ENCODE assay signal across 8 cellular contexts in the genomic region with DNA sequence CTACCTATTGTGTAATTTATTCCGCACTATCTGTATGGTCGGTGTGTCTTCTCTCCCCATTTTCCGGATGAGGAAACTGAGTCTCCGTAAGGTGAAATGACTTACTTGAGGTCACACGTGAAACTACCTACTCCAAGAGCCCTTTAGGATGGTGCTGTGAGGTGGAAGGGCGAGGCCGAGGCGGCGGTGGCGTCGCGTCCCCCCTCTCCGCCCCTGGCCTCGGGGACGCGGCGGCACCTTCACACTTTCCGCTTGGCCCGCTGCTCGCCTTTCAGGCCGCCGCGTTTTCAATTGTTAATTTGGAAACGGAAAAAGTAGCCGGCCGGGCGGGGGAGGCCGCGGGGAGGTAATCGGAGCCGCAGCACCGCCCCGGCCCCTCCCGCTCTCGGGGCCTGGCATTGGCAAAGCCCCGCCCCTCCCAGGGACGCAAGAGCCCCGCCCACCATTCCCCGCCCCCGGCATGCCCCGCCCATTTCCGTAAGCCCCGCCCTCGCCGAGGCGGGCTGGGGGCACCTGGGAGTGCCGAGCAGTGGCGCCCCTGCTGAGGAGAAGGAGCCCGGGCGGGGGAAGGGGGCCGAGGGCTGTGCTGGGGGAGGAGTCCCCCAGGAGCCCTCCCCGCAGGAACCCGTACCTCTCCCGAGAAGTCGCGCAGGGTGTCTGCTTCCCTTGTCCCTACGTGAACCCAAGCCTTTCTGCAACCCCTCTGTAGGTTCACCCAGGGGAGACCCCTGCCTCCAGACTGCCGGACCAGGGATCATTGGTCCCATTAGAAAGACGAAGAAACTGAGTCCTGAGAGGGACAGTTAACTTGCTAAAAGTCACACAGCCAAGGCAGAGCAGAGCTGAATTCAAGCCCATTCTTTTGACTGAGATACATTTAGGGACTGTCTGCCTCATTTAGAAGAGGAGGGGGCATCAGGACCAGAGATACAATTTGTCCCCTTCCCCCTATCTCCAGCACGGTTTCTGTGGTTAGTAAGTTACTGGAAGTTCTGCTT. TPM values are rescaled to one million over a fixed set of nuclear protein-coding genes. Genes with fewer than 3 reads are reported as not detected.
DNase-seq lines count a peak whose midpoint lies in the region; ATAC-seq, FAIRE-seq and TF ChIP-seq lines count a peak whose summit lies in the region.

No MANE protein-coding gene starts in this region.

- H3K36me3 Mint-ChIP-seq in CD14-positive monocyte = no peaks in the 10 kb centered on the region
- H3K36me3 Mint-ChIP-seq in dendritic cell treated with granulocyte-macrophage colony-stimulating factor and Interleukin-4, amounts not matched to agents 40 ng/mL and 50 ng/mL, for 4 days (ENCODE audit: low read depth) = no peaks in the 10 kb centered on the region

- peak overlapping the region; percentile 68 to 82 for H3K4me3 Mint-ChIP-seq in CD14-positive monocyte
- peak overlapping the region; percentile 68 for H3K4me3 Mint-ChIP-seq in dendritic cell treated with granulocyte-macrophage colony-stimulating factor and Interleukin-4, amounts not matched to agents 40 ng/mL and 50 ng/mL, for 4 days

- no peak for TF ChIP-seq POLR2A in lower leg skin (IDR thresholded peaks at IDR 0.05)

- H3K4me3 ChIP-seq in lower leg skin (ENCODE audit: low read depth, poor library complexity, severe bottlenecking) = no peak overlapping the region

- H3K9me3 Mint-ChIP-seq in CD14-positive monocyte = no peaks in the 10 kb centered on the region
- H3K9me3 Mint-ChIP-seq in dendritic cell treated with granulocyte-macrophage colony-stimulating factor and Interleukin-4, amounts not matched to agents 40 ng/mL and 50 ng/mL, for 4 days = no peaks in the 10 kb centered on the region

- H3K27me3 Mint-ChIP-seq in CD14-positive monocyte (ENCODE audit: low read depth in 3 of 3) = peaks cover 6 to 13% (median 13%) of the 10 kb centered on the region in 3 donors
- H3K27me3 Mint-ChIP-seq in dendritic cell treated with granulocyte-macrophage colony-stimulating factor and Interleukin-4, amounts not matched to agents 40 ng/mL and 50 ng/mL, for 4 days = peaks cover 37% of the 10 kb centered on the region

- H3K27ac Mint-ChIP-seq in CD14-positive monocyte = peak overlapping the region in 2 of 7 donors; percentile 57 to 83
- peak overlapping the region; percentile 56 for H3K27ac Mint-ChIP-seq in dendritic cell treated with granulocyte-macrophage colony-stimulating factor and Interleukin-4, amounts not matched to agents 40 ng/mL and 50 ng/mL, for 4 days

- no peak for FAIRE-seq in D721Med (lab: Jason Lieb, UNC)

- intact Hi-C loops in CD14-positive monocyte (cut with micrococcal nuclease) (no loop called here), lower leg skin (cut with DNase I; ENCODE audit: low total_unique reads) (no loop called here)
- intact Hi-C loops in dendritic cell treated with granulocyte-macrophage colony-stimulating factor and Interleukin-4, amounts not matched to agents 40 ng/mL and 50 ng/mL, for 4 days (cut with micrococcal nuclease) = loop anchor here (5.0 kb wide), 1 partner anchor 60 kb away; a partner anchor contains a TSS

- TF ChIP-seq CTCF in CD14-positive monocyte (IDR thresholded peaks at IDR 0.05) (no peak), lower leg skin (IDR thresholded peaks at IDR 0.05) (no peak), D721Med (IDR thresholded peaks at IDR 0.05; ENCODE audit: insufficient read depth, missing control alignments) (no peak)

- no peak for DNase-seq in CD14-positive monocyte (ENCODE audit: low spot score)
- peak; percentile 45 for DNase-seq in NCI-H146 treated with DMSO at 0.1 percent for 48 hours (lab: John Stamatoyannopoulos, UW; ENCODE audit: unreplicated experiment)
- DNase-seq in activated CD4-positive, alpha-beta T cell treated with anti-CD3 and anti-CD28 coated beads for 48 hours = peak; percentile 90
- peak; percentile 67 to 95 for DNase-seq in lower leg skin (ENCODE audit: low spot score in 2 of 2)
- DNase-seq in stimulated activated CD4-positive, alpha-beta T cell treated with anti-CD3 and anti-CD28 coated beads, Interleukin-4, amount 100 ng/mL, for 4 hours = peak; percentile 80 to 85
- no peak for DNase-seq in D721Med (ENCODE audit: insufficient read length, low spot score)

- WGBS in lower leg skin, 2 donors = 8 to 12% methylated on average over 46 to 58 of the region's 60 CpGs

- H3K4me1 Mint-ChIP-seq in CD14-positive monocyte = peaks cover 24% of the 10 kb centered on the region
- peaks cover 43% of the 10 kb centered on the region for H3K4me1 Mint-ChIP-seq in dendritic cell treated with granulocyte-macrophage colony-stimulating factor and Interleukin-4, amounts not matched to agents 40 ng/mL and 50 ng/mL, for 4 days (ENCODE audit: low read depth)

- peak; percentile 66 for ATAC-seq in GM21723 (IDR thresholded peaks at IDR 0.05; ENCODE audit: unreplicated experiment)

RNA-seq across cellular contexts. Expression of a gene that starts 18.8 kb away (rescaled TPM):
- polyA plus RNA-seq in CD14-positive monocyte = not detected
- 1 to 10 TPM; 1.3 to 2.7 (median 2.0) TPM for total RNA-seq in lower leg skin

RNA-seq across cellular contexts. Expression of a gene that starts 59.8 kb away (rescaled TPM):
- 10 to 100 TPM in 1 of 2 donors, 1 to 10 TPM in 1; 2.4 to 18.8 TPM for polyA plus RNA-seq in CD14-positive monocyte
- total RNA-seq in lower leg skin = 100 to 1,000 TPM; 135 to 172 (median 150) TPM

Comparison
In these comparisons a context has a peak if more than half of its experiments do, and no peak if none do; other contexts are left out.
1. DNase-seq: peak in NCI-H146 treated with DMSO at 0.1 percent for 48 hours (single experiment), activated CD4-positive, alpha-beta T cell treated with anti-CD3 and anti-CD28 coated beads for 48 hours (single experiment), lower leg skin (2 of 2) and stimulated activated CD4-positive, alpha-beta T cell treated with anti-CD3 and anti-CD28 coated beads, Interleukin-4, amount 100 ng/mL, for 4 hours (2 of 2); none in CD14-positive monocyte (single experiment) and D721Med (single experiment).